In the genomic region with DNA sequence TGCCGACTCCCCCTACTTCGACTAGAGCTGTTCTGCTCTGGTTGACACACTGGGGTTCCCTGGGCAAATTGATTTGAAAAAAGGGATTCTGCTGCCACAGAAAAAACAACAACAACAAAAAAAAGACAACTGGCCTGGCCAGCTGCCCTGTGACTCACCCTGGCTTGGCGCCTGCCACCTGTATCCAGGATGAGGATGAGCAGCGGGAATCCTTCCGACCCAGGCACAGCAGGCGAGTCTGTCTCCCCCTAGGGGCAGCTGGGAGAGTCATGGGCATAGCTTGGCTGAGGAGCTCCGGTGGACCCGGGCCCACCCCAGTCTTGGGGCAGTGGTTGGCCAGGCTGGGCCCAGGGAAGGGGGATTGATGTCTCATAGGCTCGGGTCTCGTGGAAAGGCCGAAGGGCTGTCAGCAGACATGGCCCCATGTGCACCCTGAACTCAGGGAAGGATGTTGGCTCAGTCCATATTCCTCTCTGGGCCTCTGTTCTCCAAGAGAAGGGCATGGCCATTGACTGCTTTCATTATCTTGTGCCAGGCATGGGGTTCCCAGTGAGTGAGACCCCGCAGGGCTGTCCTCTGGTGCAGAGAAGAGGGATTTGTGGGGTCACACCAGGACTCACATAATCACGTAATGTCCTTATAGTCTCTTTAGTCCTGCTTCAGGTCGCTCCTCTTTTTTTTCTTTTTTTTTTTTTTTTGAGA, we compare ENCODE assay signal across 7 cellular contexts.
DNase-seq lines count a peak whose midpoint lies in the region; ATAC-seq and TF ChIP-seq lines count a peak whose summit lies in the region.

No MANE protein-coding gene starts in this region.

- H3K4me1 Mint-ChIP-seq in stimulated activated naive CD8-positive, alpha-beta T cell treated with anti-CD3 and anti-CD28 coated beads, Interleukin-15, amount 100 ng/mL, for 72 hours: peaks cover 7% of the 10 kb centered on the region

- H3K9me3 ChIP-seq in DND-41 (ENCODE audit: insufficient read depth, low read length, severe bottlenecking) (no peaks in the 10 kb centered on the region), SU-DHL-6 (ENCODE audit: insufficient read depth, low read length) (no peaks in the 10 kb centered on the region)

- peak; percentile 45 for TF ChIP-seq RAD21 in Ishikawa (IDR thresholded peaks at IDR 0.05; ENCODE audit: low read depth)

- no peaks in the 10 kb centered on the region for H3K27me3 Mint-ChIP-seq in stimulated activated naive CD8-positive, alpha-beta T cell treated with anti-CD3 and anti-CD28 coated beads, Interleukin-15, amount 100 ng/mL, for 72 hours

- TF ChIP-seq CTCF in DND-41 (IDR thresholded peaks at IDR 0.05; ENCODE audit: borderline replicate concordance, extremely low read depth, low read length, poor library complexity, severe bottlenecking) (peak; percentile 72), SU-DHL-6 (IDR thresholded peaks at IDR 0.05; ENCODE audit: insufficient read depth, low read length, poor library complexity, severe bottlenecking) (peak; percentile 78)

- peak; percentile 70 for ATAC-seq in DND-41 (ENCODE audit: insufficient read depth, low read depth)
- ATAC-seq in stimulated activated naive CD8-positive, alpha-beta T cell treated with anti-CD3 and anti-CD28 coated beads, Interleukin-15, amount 100 ng/mL, for 72 hours: peak; percentile 51

- H3K9me3 Mint-ChIP-seq in stimulated activated naive CD8-positive, alpha-beta T cell treated with anti-CD3 and anti-CD28 coated beads, Interleukin-15, amount 100 ng/mL, for 72 hours: no peaks in the 10 kb centered on the region

- H3K4me3 ChIP-seq in DND-41 (ENCODE audit: low read depth in 1 of 2, low read length in 2 of 2): no peak overlapping the region
- no peak overlapping the region for H3K4me3 ChIP-seq in SU-DHL-6 (ENCODE audit: insufficient read depth, low read length, poor library complexity, severe bottlenecking)

- H4K20me1 ChIP-seq in DND-41 (ENCODE audit: insufficient read depth, low read length) (no peaks in the 10 kb centered on the region), SU-DHL-6 (ENCODE audit: low read depth, low read length) (no peaks in the 10 kb centered on the region)

- DNase-seq in DND-41: peak; percentile 35
- DNase-seq in central memory CD4-positive, alpha-beta T cell: peak; percentile 28
- DNase-seq in kidney tubule cell (ENCODE audit: low spot score): peak; percentile 86
- DNase-seq in stimulated activated naive CD8-positive, alpha-beta T cell treated with anti-CD3 and anti-CD28 coated beads, Interleukin-15, amount 100 ng/mL, for 72 hours: peak in 1 of 2 donors; percentile 29
- no peak for DNase-seq in NCI-H1436 (lab: John Stamatoyannopoulos, UW)

- H3K9me2 ChIP-seq in SU-DHL-6 (replicated peaks; ENCODE audit: insufficient read depth, low read length): no peaks in the 10 kb centered on the region

- H3F3A ChIP-seq in SU-DHL-6 (ENCODE audit: insufficient read depth): no peaks in the 10 kb centered on the region

- H3K36me3 ChIP-seq in DND-41 (ENCODE audit: insufficient read depth, low read length) (no peaks in the 10 kb centered on the region), SU-DHL-6 (ENCODE audit: low read length) (no peaks in the 10 kb centered on the region)

- TF ChIP-seq EP300 in Ishikawa (IDR thresholded peaks at IDR 0.05; ENCODE audit: borderline replicate concordance): no peak

- no peak overlapping the region for H3K27ac ChIP-seq in DND-41 (ENCODE audit: low read length)
- no peak overlapping the region for H3K27ac ChIP-seq in SU-DHL-6 (ENCODE audit: low read depth, low read length)

- H3K4me1 ChIP-seq in DND-41 (ENCODE audit: insufficient read depth, low read length): no peaks in the 10 kb centered on the region

- H2AFZ ChIP-seq in DND-41 (ENCODE audit: low read depth, low read length) (no peak overlapping the region), SU-DHL-6 (ENCODE audit: low read depth, low read length, severe bottlenecking) (no peak overlapping the region)

- H3K27ac Mint-ChIP-seq in stimulated activated naive CD8-positive, alpha-beta T cell treated with anti-CD3 and anti-CD28 coated beads, Interleukin-15, amount 100 ng/mL, for 72 hours: no peak overlapping the region

- H3K9ac ChIP-seq in DND-41 (ENCODE audit: low read depth, low read length): no peak overlapping the region
- no peak overlapping the region for H3K9ac ChIP-seq in SU-DHL-6 (ENCODE audit: low read length)

- no peaks in the 10 kb centered on the region for H3K27me3 ChIP-seq in DND-41 (ENCODE audit: insufficient read depth, low read length, poor library complexity)
- H3K27me3 ChIP-seq in SU-DHL-6 (ENCODE audit: low read length): no peaks in the 10 kb centered on the region

- no peak overlapping the region for H3K4me3 Mint-ChIP-seq in stimulated activated naive CD8-positive, alpha-beta T cell treated with anti-CD3 and anti-CD28 coated beads, Interleukin-15, amount 100 ng/mL, for 72 hours

- H3K4me2 ChIP-seq in DND-41 (ENCODE audit: insufficient read depth, low read length): no peak overlapping the region
- no peak overlapping the region for H3K4me2 ChIP-seq in SU-DHL-6 (ENCODE audit: low read depth, low read length, poor library complexity, severe bottlenecking)

- H3K79me2 ChIP-seq in DND-41 (ENCODE audit: insufficient read depth, low read length) (no peaks in the 10 kb centered on the region), SU-DHL-6 (ENCODE audit: insufficient read depth, low read length) (no peaks in the 10 kb centered on the region)

TF ChIP-seq in Ishikawa, 13 proteins besides CTCF, POLR2A, EP300 and RAD21:
- peak; percentile 83 for TF ChIP-seq NFIC (IDR thresholded peaks at IDR 0.05)
- TF ChIP-seq EGR1 (IDR thresholded peaks at IDR 0.05): no peak
- TF ChIP-seq YY1 (IDR thresholded peaks at IDR 0.05; ENCODE audit: low read depth): no peak
